Comparison of ENCODE assay signal across 8 cellular contexts in genomic region chr9:35604578-35605335, GRCh38. TPM values are rescaled to one million over a fixed set of nuclear protein-coding genes. Genes with fewer than 3 reads are reported as not detected.
A peak's percentile ranks its signal among the peaks of the same experiment; 100 is the strongest.
DNase-seq lines count a peak whose midpoint lies in the region; ATAC-seq, FAIRE-seq and TF ChIP-seq lines count a peak whose summit lies in the region.

A gene with protein sequence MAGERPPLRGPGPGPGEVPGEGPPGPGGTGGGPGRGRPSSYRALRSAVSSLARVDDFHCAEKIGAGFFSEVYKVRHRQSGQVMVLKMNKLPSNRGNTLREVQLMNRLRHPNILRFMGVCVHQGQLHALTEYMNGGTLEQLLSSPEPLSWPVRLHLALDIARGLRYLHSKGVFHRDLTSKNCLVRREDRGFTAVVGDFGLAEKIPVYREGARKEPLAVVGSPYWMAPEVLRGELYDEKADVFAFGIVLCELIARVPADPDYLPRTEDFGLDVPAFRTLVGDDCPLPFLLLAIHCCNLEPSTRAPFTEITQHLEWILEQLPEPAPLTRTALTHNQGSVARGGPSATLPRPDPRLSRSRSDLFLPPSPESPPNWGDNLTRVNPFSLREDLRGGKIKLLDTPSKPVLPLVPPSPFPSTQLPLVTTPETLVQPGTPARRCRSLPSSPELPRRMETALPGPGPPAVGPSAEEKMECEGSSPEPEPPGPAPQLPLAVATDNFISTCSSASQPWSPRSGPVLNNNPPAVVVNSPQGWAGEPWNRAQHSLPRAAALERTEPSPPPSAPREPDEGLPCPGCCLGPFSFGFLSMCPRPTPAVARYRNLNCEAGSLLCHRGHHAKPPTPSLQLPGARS (plus strand): TSS chr9:35605262. CDS start chr9:35605620, 358 bp downstream.

- no peak within 1 kb of the TSS for H3K4ac ChIP-seq in H1 (replicated peaks; ENCODE audit: insufficient read length, low read depth, low read length)

- H3K4me1 Mint-ChIP-seq in memory B cell: peaks cover 25% of the 10 kb centered on the region

- H3K9ac ChIP-seq in H1 (replicated peaks in 1 of 4; ENCODE audit: extremely low read depth in 1 of 4, low read depth in 3 of 4, low read length in 3 of 4): peak within 1 kb of the TSS in 3 of 4 experiments; percentile 38 to 62 (median 47); a peak in 4 of 7 replicates

- no peak within 1 kb of the TSS for H2BK120ac ChIP-seq in H1 (replicated peaks; ENCODE audit: low read depth, low read length)

- no peak within 1 kb of the TSS for H2BK12ac ChIP-seq in H1 (ENCODE audit: low read depth, low read length)

- peaks cover 0 to 15% of the 10 kb centered on the region in 2 experiments for H4K20me1 ChIP-seq in H1 (replicated peaks in 1 of 2; ENCODE audit: control insufficient read depth in 1 of 2, insufficient read depth in 2 of 2, low read length in 2 of 2)

- H2BK15ac ChIP-seq in H1 (ENCODE audit: low read length): no peak within 1 kb of the TSS

- H3K9me3 Mint-ChIP-seq in memory B cell: no peaks in the 10 kb centered on the region

- H3K79me1 ChIP-seq in H1 (ENCODE audit: low read depth, low read length): no peaks in the 10 kb centered on the region; the same call in 1 of the 2 replicates

- peak within 1 kb of the TSS; percentile 95 for H3K4me3 Mint-ChIP-seq in memory B cell

- no peak for TF ChIP-seq RAD21 in H1 (IDR thresholded peaks at IDR 0.05 in 1 of 2, conservative IDR thresholded peaks at IDR 0.05 in 1 of 2; ENCODE audit: low read depth in 2 of 2, low read length in 2 of 2)

- H2AFZ ChIP-seq in H1 (ENCODE audit: low read length): peak within 1 kb of the TSS; percentile 95

- peak within 1 kb of the TSS; percentile 49 for H3K56ac ChIP-seq in H1 (replicated peaks; ENCODE audit: insufficient read length, low read depth, low read length)

- peaks cover 0 to 2% of the 10 kb centered on the region in 2 experiments; a peak in 1 of 4 replicates for H3K79me2 ChIP-seq in H1 (ENCODE audit: control insufficient read depth in 1 of 2, insufficient read depth in 2 of 2, low read length in 2 of 2)

- H3K36me3 Mint-ChIP-seq in memory B cell: peaks cover 8% of the 10 kb centered on the region

- H4K91ac ChIP-seq in H1 (replicated peaks; ENCODE audit: insufficient read length, low read length): no peak within 1 kb of the TSS

- H3K27ac Mint-ChIP-seq in memory B cell: peak within 1 kb of the TSS; percentile 96

- H3K23me2 ChIP-seq in H1 (ENCODE audit: low read depth, low read length): peaks cover 13% of the 10 kb centered on the region

- no peak for FAIRE-seq in H1 (lab: Jason Lieb, UNC)

- peak within 1 kb of the TSS; percentile 76 for H3K18ac ChIP-seq in H1 (ENCODE audit: extremely low read depth, low read length)

- peaks cover 3 to 12% (median 6%) of the 10 kb centered on the region in 4 experiments; a peak in 5 of 8 replicates for H3K36me3 ChIP-seq in H1 (ENCODE audit: control insufficient read depth in 2 of 4, insufficient read depth in 4 of 4, low read length in 3 of 4)

- no peak within 1 kb of the TSS for H4K8ac ChIP-seq in H1 (ENCODE audit: extremely low read depth, insufficient read depth, low read length)

- ATAC-seq in GM19023 (IDR thresholded peaks at IDR 0.05; ENCODE audit: unreplicated experiment) (peak; percentile 47), HG03280 (IDR thresholded peaks at IDR 0.05; ENCODE audit: unreplicated experiment) (peak; percentile 46), memory B cell (ENCODE audit: low read depth) (peak; percentile 46)

- no peaks in the 10 kb centered on the region for H3K9me3 ChIP-seq in H1 (ENCODE audit: insufficient read depth in 2 of 2, low read depth in 1 of 2, low read length in 1 of 2)

- no peaks in the 10 kb centered on the region for H3K27me3 ChIP-seq in H1 (replicated peaks in 1 of 4; ENCODE audit: control insufficient read depth in 3 of 4, extremely low read depth in 1 of 4, insufficient read depth in 3 of 4, low read length in 3 of 4)

- peak within 1 kb of the TSS; percentile 55 to 84 (median 80) for H3K4me3 ChIP-seq in H1 (ENCODE audit: extremely low read depth in 1 of 4, insufficient read depth in 2 of 4, low read depth in 3 of 4, low read length in 4 of 4)

- no peaks in the 10 kb centered on the region for H3K27me3 Mint-ChIP-seq in memory B cell

- no peak for TF ChIP-seq POLR2A in H1 (IDR thresholded peaks at IDR 0.05; ENCODE audit: control extremely low read depth in 1 of 2, low read depth in 2 of 2, low read length in 2 of 2)

- H3K23ac ChIP-seq in H1 (ENCODE audit: insufficient read length): no peak within 1 kb of the TSS

- no peak for TF ChIP-seq EP300 in H1 (IDR thresholded peaks at IDR 0.05; ENCODE audit: borderline replicate concordance in 1 of 2, low read depth in 2 of 2, low read length in 2 of 2)

- peak within 1 kb of the TSS; percentile 89 to 98 for H3K4me2 ChIP-seq in H1 (ENCODE audit: insufficient read depth in 1 of 2, low read depth in 2 of 2, low read length in 2 of 2)

- POLR2A ChIA-PET in H1 (lab: Charles Lee; ENCODE audit: partially characterized antibody): interaction anchor here (0.6 to 1.0 kb wide), 3 partner anchors 9 to 116 kb away, joined by 3 to 4 read pairs (median 3); no protein-coding TSS in a partner anchor

- no peak within 1 kb of the TSS for H2AK5ac ChIP-seq in H1 (ENCODE audit: low read depth, low read length)

- no peak within 1 kb of the TSS for H3K14ac ChIP-seq in H1 (ENCODE audit: insufficient read length)

- peaks cover 0 to 9% (median 5%) of the 10 kb centered on the region in 4 experiments; a peak in 5 of 7 replicates for H3K4me1 ChIP-seq in H1 (replicated peaks in 1 of 4; ENCODE audit: control insufficient read depth in 3 of 4, insufficient read depth in 4 of 4, low read length in 3 of 4)

- 4% methylated on average over 21 of the region's 52 CpGs; no CpG with 5 or more reads in 1 of the 2 experiments for WGBS in H1 (ENCODE audit: extremely low coverage in 1 of 2, insufficient coverage in 1 of 2, insufficient read length in 1 of 2, insufficient replicate concordance in 2 of 2, low coverage in 1 of 2, low lambda C conversion rate in 2 of 2, missing lambda C conversion rate in 1 of 2), 2 experiments

- TF ChIP-seq CTCF in H1 (IDR thresholded peaks at IDR 0.05; ENCODE audit: control extremely low read depth in 1 of 3, insufficient read depth in 1 of 3, low read depth in 1 of 3, low read length in 3 of 3): no peak

- peak; percentile 88 for DNase-seq in AG08396 (ENCODE audit: low spot score)
- DNase-seq in NCI-H748 (lab: John Stamatoyannopoulos, UW; ENCODE audit: unreplicated experiment): peak; percentile 85
- peak; percentile 57 to 62 for DNase-seq in activated CD8-positive, alpha-beta memory T cell treated with anti-CD3 and anti-CD28 coated beads for 4 hours (ENCODE audit: low read depth in 2 of 2)
- DNase-seq in H1 (ENCODE audit: low read depth in 1 of 2, low spot score in 2 of 2): peak in 1 of 2 experiments; percentile 92
- peak; percentile 79 for DNase-seq in memory B cell (ENCODE audit: low spot score in 2 of 2)
- DNase-seq in stimulated activated CD4-positive, alpha-beta T cell treated with anti-CD3 and anti-CD28 coated beads, TNF-alpha, amount 100 ng/mL, for 48 hours (ENCODE audit: low read depth in 3 of 3): peak; percentile 56 to 87 (median 64)

- no peak within 1 kb of the TSS for H4K5ac ChIP-seq in H1 (ENCODE audit: insufficient read length, low read depth, low read length)

- H2BK20ac ChIP-seq in H1 (ENCODE audit: low read length): no peak within 1 kb of the TSS

- CTCF ChIA-PET in H1 (lab: Charles Lee; ENCODE audit: partially characterized antibody): interaction anchor here (0.6 to 2.1 kb wide), 10 partner anchors 15 to 509 kb away, joined by 3 to 21 read pairs (median 5); partner anchors contain the start of gene CD72

- no peak within 1 kb of the TSS for H3K27ac ChIP-seq in H1 (ENCODE audit: low read depth, low read length)

- H2BK5ac ChIP-seq in H1 (ENCODE audit: low read depth, low read length): peak within 1 kb of the TSS; percentile 86; the same call in 1 of the 2 replicates

TF ChIP-seq in H1, 55 proteins besides CTCF, POLR2A, EP300 and RAD21:
- TF ChIP-seq HDAC2 (IDR thresholded peaks at IDR 0.05; ENCODE audit: borderline replicate concordance in 1 of 2, low read depth in 2 of 2, low read length in 2 of 2) (no peak), SAP30 (IDR thresholded peaks at IDR 0.05; ENCODE audit: insufficient read depth, insufficient replicate concordance, low read length) (no peak), KDM1A (IDR thresholded peaks at IDR 0.05; ENCODE audit: borderline replicate concordance, low read length) (0 out of 2 replicates have a peak, but pooled peaks have one; percentile 28), ATF3 (IDR thresholded peaks at IDR 0.05; ENCODE audit: insufficient read depth, low read depth, low read length) (no peak), BRCA1 (IDR thresholded peaks at IDR 0.05; ENCODE audit: low read depth, low read length) (no peak), GABPA (IDR thresholded peaks at IDR 0.05; ENCODE audit: borderline replicate concordance, insufficient read depth, low read length) (no peak), TAF1 (IDR thresholded peaks at IDR 0.05; ENCODE audit: low read depth, low read length) (peak; percentile 1; the same call in 1 of the 2 replicates), SIN3A (conservative IDR thresholded peaks at IDR 0.05 in 1 of 2, IDR thresholded peaks at IDR 0.05 in 1 of 2; ENCODE audit: low read depth in 1 of 2, low read length in 2 of 2) (peak; percentile 31 to 47; a peak in 1 of 4 replicates), MAX (IDR thresholded peaks at IDR 0.05) (peak; percentile 19; the same call in 1 of the 2 replicates), ASH2L (IDR thresholded peaks at IDR 0.05; ENCODE audit: low read length) (peak; percentile 2), CBX8 (IDR thresholded peaks at IDR 0.05; ENCODE audit: borderline replicate concordance, low read depth, low read length) (no peak), PHF8 (conservative IDR thresholded peaks at IDR 0.05; ENCODE audit: low read depth, low read length) (0 out of 2 replicates have a peak, but pooled peaks have one; percentile 26)

RNA-seq across cellular contexts. Expression of the gene that starts here (rescaled TPM):
- 13.9 and 17.5 TPM in 2 replicates for total RNA-seq in H1 (2021; fragmentation: NEBNext Ultra II Directional; extraction: Animal tissue kit (Norgen Biotek cat#: 25700))
- polyA plus RNA-seq in H1 (2011; rRNA removed): 13.5 and 19.2 TPM in 2 replicates
- 11.6 TPM for polyA plus RNA-seq in H1 (2011; cell fraction: cytosol; rRNA removed)
- 39.3 TPM for polyA plus RNA-seq in H1 (2011; cell fraction: nucleus; rRNA removed)
- polyA plus RNA-seq in H1 (2012, experiment 1 of 2): 14.6 to 19.1 TPM (median 18.6 TPM) in 4 replicates
- polyA plus RNA-seq in H1 (2012, experiment 2 of 2): 10.3 TPM
- 14.8 TPM for polyA plus RNA-seq in H1 (2013, experiment 1 of 2)
- 13.2 TPM for polyA plus RNA-seq in H1 (2013, experiment 2 of 2)
- 8.2 and 9.3 TPM in 2 replicates for polyA minus RNA-seq in H1 (2011; rRNA and poly(A)+ RNA removed)
- 6.1 TPM for polyA minus RNA-seq in H1 (2011; cell fraction: cytosol; rRNA and poly(A)+ RNA removed)
- 11.2 TPM for polyA minus RNA-seq in H1 (2011; cell fraction: nucleus; rRNA and poly(A)+ RNA removed)
